Comparison of ENCODE assay signal across 1 cellular context in the genomic region with DNA sequence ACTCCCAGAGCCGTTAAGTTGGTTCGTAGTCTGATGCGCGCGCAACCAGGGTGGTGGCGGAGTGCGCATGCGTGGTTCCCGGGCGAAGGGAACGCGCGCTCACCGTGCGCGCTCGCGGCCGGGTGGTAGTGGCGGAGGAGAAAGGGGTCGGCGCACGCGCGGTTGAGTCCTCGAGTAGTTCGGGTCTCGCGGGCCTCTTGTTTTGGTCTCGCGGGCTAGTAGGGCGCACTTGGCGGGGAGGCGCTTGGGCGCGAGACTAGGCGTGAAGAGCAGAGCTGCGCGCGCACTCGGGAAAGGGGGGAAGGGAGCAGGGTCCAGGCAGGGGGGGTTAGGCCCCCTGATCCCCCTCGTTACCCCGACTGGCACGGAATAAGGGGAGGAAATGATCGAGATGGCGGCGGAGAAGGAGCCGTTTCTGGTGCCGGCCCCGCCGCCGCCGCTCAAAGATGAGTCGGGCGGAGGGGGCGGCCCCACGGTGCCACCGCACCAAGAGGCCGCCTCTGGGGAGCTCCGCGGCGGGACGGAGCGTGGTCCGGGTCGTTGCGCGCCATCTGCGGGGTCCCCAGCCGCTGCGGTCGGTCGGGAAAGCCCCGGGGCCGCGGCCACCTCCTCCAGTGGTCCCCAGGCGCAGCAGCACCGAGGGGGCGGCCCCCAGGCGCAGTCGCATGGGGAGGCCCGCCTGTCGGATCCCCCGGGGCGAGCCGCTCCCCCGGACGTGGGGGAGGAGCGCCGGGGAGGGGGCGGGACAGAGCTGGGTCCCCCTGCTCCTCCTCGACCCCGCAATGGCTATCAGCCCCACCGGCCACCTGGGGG.
TF ChIP-seq lines count a peak whose summit lies in the region.

A gene with protein sequence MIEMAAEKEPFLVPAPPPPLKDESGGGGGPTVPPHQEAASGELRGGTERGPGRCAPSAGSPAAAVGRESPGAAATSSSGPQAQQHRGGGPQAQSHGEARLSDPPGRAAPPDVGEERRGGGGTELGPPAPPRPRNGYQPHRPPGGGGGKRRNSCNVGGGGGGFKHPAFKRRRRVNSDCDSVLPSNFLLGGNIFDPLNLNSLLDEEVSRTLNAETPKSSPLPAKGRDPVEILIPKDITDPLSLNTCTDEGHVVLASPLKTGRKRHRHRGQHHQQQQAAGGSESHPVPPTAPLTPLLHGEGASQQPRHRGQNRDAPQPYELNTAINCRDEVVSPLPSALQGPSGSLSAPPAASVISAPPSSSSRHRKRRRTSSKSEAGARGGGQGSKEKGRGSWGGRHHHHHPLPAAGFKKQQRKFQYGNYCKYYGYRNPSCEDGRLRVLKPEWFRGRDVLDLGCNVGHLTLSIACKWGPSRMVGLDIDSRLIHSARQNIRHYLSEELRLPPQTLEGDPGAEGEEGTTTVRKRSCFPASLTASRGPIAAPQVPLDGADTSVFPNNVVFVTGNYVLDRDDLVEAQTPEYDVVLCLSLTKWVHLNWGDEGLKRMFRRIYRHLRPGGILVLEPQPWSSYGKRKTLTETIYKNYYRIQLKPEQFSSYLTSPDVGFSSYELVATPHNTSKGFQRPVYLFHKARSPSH (plus strand): TSS at position 195 of the 813 bp plus-strand sequence. CDS start 188 bp downstream, at position 383.

TF ChIP-seq in GM23338, 12 proteins besides CTCF, POLR2A, EP300 and RAD21:
- no peak for TF ChIP-seq ZNF114 (CRISPR knock-in tag; IDR thresholded peaks at IDR 0.05)
- no peak for TF ChIP-seq JUNB (IDR thresholded peaks at IDR 0.05; ENCODE audit: unreplicated experiment)
- TF ChIP-seq, protein P1, sequence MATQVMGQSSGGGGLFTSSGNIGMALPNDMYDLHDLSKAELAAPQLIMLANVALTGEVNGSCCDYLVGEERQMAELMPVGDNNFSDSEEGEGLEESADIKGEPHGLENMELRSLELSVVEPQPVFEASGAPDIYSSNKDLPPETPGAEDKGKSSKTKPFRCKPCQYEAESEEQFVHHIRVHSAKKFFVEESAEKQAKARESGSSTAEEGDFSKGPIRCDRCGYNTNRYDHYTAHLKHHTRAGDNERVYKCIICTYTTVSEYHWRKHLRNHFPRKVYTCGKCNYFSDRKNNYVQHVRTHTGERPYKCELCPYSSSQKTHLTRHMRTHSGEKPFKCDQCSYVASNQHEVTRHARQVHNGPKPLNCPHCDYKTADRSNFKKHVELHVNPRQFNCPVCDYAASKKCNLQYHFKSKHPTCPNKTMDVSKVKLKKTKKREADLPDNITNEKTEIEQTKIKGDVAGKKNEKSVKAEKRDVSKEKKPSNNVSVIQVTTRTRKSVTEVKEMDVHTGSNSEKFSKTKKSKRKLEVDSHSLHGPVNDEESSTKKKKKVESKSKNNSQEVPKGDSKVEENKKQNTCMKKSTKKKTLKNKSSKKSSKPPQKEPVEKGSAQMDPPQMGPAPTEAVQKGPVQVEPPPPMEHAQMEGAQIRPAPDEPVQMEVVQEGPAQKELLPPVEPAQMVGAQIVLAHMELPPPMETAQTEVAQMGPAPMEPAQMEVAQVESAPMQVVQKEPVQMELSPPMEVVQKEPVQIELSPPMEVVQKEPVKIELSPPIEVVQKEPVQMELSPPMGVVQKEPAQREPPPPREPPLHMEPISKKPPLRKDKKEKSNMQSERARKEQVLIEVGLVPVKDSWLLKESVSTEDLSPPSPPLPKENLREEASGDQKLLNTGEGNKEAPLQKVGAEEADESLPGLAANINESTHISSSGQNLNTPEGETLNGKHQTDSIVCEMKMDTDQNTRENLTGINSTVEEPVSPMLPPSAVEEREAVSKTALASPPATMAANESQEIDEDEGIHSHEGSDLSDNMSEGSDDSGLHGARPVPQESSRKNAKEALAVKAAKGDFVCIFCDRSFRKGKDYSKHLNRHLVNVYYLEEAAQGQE (IDR thresholded peaks at IDR 0.05; ENCODE audit: unreplicated experiment) = no peak
- no peak; the same call in 1 of the 2 replicates for TF ChIP-seq POLR2AphosphoS5 (IDR thresholded peaks at IDR 0.05; ENCODE audit: low read depth)
- TF ChIP-seq CREB1 (CRISPR knock-in tag; IDR thresholded peaks at IDR 0.05; ENCODE audit: low read depth) = no peak
- TF ChIP-seq ZNF331 (CRISPR knock-in tag; IDR thresholded peaks at IDR 0.05; ENCODE audit: low read depth) = no peak
- no peak for TF ChIP-seq EZH2 (IDR thresholded peaks at IDR 0.05; ENCODE audit: low read depth, unreplicated experiment)
- no peak for TF ChIP-seq STAT1 (IDR thresholded peaks at IDR 0.05; ENCODE audit: unreplicated experiment)
